ENCODE assay signal across 1 cellular context in genomic region chrX:15475486-15475885, GRCh38.
TF ChIP-seq lines count a peak whose summit lies in the region.

No MANE protein-coding gene starts in this region.

TF ChIP-seq in K562, 482 proteins besides CTCF, POLR2A, EP300 and RAD21:
- no peak for TF ChIP-seq ZNF75A (CRISPR knock-in tag; IDR thresholded peaks at IDR 0.05)
- TF ChIP-seq GTF2E2 (tag; IDR thresholded peaks at IDR 0.05) = no peak
- no peak for TF ChIP-seq SLC30A9 (CRISPR knock-in tag; IDR thresholded peaks at IDR 0.05)
- no peak for TF ChIP-seq POLR2AphosphoS2 (IDR thresholded peaks at IDR 0.05; ENCODE audit: low read length)
TF ChIP-seq in K562: peak in this region for 0.
